In the genomic region with DNA sequence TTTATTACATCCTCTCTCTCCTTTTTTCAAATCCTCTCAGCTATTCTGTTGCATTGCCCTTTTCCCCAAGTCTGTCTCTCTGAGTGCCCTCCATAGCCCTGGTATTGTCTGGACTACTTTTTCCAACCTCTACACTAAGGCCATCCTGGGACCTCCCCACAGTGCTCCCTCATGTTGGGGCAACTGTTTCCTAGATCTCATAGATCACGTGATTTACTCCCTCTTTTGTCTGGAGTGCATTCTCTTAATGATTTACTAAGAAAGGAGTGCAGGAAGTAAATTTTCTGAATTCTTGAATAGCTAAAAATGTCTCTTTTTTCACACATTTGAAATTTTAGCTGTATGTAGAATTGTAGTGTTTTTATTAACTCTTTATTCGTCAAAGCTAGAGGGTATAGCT, we compare ENCODE assay signal across 27 cellular contexts.
"Had no signal": no experiment of that assay in that cellular context is flagged by ENCODE, and none has a peak within 500 bp of the region (broad histone marks: within the 10 kb centered on the region; RNA-seq: fewer than 3 reads in every experiment).

No MANE protein-coding gene starts in this region.

- H3K9me3 ChIP-seq: testis, thoracic aorta, thyroid gland, transverse colon, upper lobe of right lung, uterus, vagina had no signal

- ATAC-seq: stimulated activated effector memory CD8-positive, alpha-beta T cell treated with anti-CD3 and anti-CD28 coated beads, Interleukin-12 subunit alpha, Interleukin-12 subunit beta, amount 100 ng/mL, for 72 hours; stimulated activated memory B cell treated with anti-CD40 and anti-IgM and Interleukin-4, amounts not matched to agents 10 μg/mL and 1 μg/mL and 100 μg/mL, for 72 hours; stimulated activated naive B cell treated with anti-CD40 and anti-IgM and Interleukin-4, amounts not matched to agents 10 μg/mL and 1 μg/mL and 100 μg/mL, for 72 hours; stimulated activated naive CD8-positive, alpha-beta T cell treated with anti-CD3 and anti-CD28 coated beads, Interleukin-15, amount 100 ng/mL, for 72 hours; stimulated activated naive CD8-positive, alpha-beta T cell treated with anti-CD3 and anti-CD28 coated beads, Interleukin-15, Interleukin-2, amounts not matched to agents 100 U/mL and 50 U/mL, for 24 hours; upper lobe of right lung had no signal

- H3K4me3 ChIP-seq: stomach, suprapubic skin, testis, thoracic aorta, thyroid gland, tibial artery, tibial nerve, transverse colon, upper lobe of left lung, upper lobe of right lung, uterus, vagina had no signal

- DNase-seq: stimulated activated CD4-positive, alpha-beta T cell treated with anti-CD3 and anti-CD28 coated beads, Interleukin-2, amount 100 ng/mL, for 48 hours; stimulated activated CD4-positive, alpha-beta T cell treated with anti-CD3 and anti-CD28 coated beads, Interleukin-4, amount 100 ng/mL, for 1 hour; stimulated activated CD4-positive, alpha-beta T cell treated with anti-CD3 and anti-CD28 coated beads, Interleukin-4, amount 100 ng/mL, for 24 hours; stimulated activated CD4-positive, alpha-beta T cell treated with anti-CD3 and anti-CD28 coated beads, Interleukin-4, amount 100 ng/mL, for 4 hours; stimulated activated CD8-positive, alpha-beta memory T cell treated with anti-CD3 and anti-CD28 coated beads, Interleukin-4, amount 100 ng/mL, for 48 hours; stimulated activated naive B cell treated with anti-CD40 and anti-IgM and Interleukin-4, amounts not matched to agents 10 μg/mL and 1 μg/mL and 100 μg/mL, for 72 hours; stimulated activated naive CD4-positive, alpha-beta T cell; stimulated activated naive CD4-positive, alpha-beta T cell treated with Interleukin-2 at 50 U/mL for 16 hours; stimulated activated naive CD8-positive, alpha-beta T cell treated with anti-CD3 and anti-CD28 coated beads, Interleukin-15, amount 100 ng/mL, for 72 hours; stimulated activated naive CD8-positive, alpha-beta T cell treated with anti-CD3 and anti-CD28 coated beads, Interleukin-15, Interleukin-2, amounts not matched to agents 100 U/mL and 50 U/mL, for 24 hours; stomach; substantia nigra; testis; thyroid gland; tibial artery; transverse colon; trophoblast cell; upper lobe of left lung; upper lobe of right lung; uterus had no signal

- H3K36me3 ChIP-seq: stomach, suprapubic skin, thoracic aorta, thyroid gland, tibial artery, tibial nerve, transverse colon, upper lobe of left lung, upper lobe of right lung, uterus, vagina had no signal

- H3K27me3 ChIP-seq: stomach, suprapubic skin, testis, thyroid gland, tibial artery, tibial nerve, transverse colon, upper lobe of left lung, uterus, vagina had no signal

- H3K4me1 ChIP-seq: stomach, suprapubic skin, testis, tibial artery, tibial nerve, transverse colon, upper lobe of left lung, upper lobe of right lung, uterus, vagina had no signal

- FAIRE-seq: urothelium cell line had no signal

- H3K27ac ChIP-seq: stomach, suprapubic skin, testis, thoracic aorta, thyroid gland, tibial artery, tibial nerve, transverse colon, upper lobe of left lung, upper lobe of right lung, uterus, vagina had no signal
